Comparison of ENCODE assay signal across 8 cellular contexts in the genomic region with DNA sequence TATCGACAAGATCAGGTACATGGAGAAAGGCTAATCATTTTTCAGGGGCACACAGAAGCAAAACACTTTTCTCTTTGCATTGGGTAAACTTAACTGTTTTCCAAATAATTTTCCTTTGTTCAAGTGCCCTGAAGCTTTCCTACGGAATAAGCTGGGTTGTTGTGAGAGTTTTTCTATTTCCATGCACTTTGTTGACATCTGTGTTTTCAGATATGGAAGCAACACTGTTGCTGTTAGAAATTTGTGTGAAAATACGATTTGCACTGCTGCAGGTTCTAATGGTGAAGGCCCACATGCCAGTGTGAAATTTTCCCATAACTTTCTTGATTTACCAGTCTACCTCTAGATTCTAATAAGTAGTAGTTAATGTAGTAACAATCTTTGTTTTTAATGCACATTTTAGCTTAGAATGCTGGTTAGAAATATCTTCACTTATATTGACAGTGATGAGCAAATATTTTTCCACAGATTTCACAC. TPM values are rescaled to one million over a fixed set of nuclear protein-coding genes. Genes with fewer than 3 reads are reported as not detected.
DNase-seq lines count a peak whose midpoint lies in the region; ATAC-seq and TF ChIP-seq lines count a peak whose summit lies in the region.

No MANE protein-coding gene starts in this region.

- H3K9me3 Mint-ChIP-seq in neural progenitor cell, result no peaks in the 10 kb centered on the region

- H3K9ac ChIP-seq in NT2/D1 (ENCODE audit: insufficient read length, low read depth) (peak overlapping the region; percentile 68), endocrine pancreas (ENCODE audit: control insufficient read depth, insufficient read depth, low read length) (no peak overlapping the region), neural progenitor cell (peak overlapping the region; percentile 81)

- H3K27me3 Mint-ChIP-seq in neural progenitor cell (ENCODE audit: insufficient read depth, low read depth), result no peaks in the 10 kb centered on the region

- H3K4me2 ChIP-seq in neural progenitor cell, result peak overlapping the region; percentile 97

- H3K27me3 ChIP-seq in BE2C (no peaks in the 10 kb centered on the region), NT2/D1 (ENCODE audit: insufficient read depth, insufficient read length) (no peaks in the 10 kb centered on the region), endocrine pancreas (ENCODE audit: control insufficient read depth, insufficient read depth, low read length) (no peaks in the 10 kb centered on the region), neural progenitor cell (no peaks in the 10 kb centered on the region)

- H3K4me3 Mint-ChIP-seq in neural progenitor cell, result peak overlapping the region; percentile 99

- H3K27ac Mint-ChIP-seq in neural progenitor cell, result peak overlapping the region; percentile 100

- TF ChIP-seq CTCF in BE2C (IDR thresholded peaks at IDR 0.05; ENCODE audit: low read depth, low read length) (no peak), neural progenitor cell (IDR thresholded peaks at IDR 0.05) (no peak)

- H3K79me2 ChIP-seq in neural progenitor cell (ENCODE audit: low read depth), result peaks cover 94% of the 10 kb centered on the region

- H3F3A ChIP-seq in neural progenitor cell (ENCODE audit: low read depth), result no peaks in the 10 kb centered on the region

- H3K4me3 ChIP-seq in BE2C (ENCODE audit: low read depth, low read length), result peak overlapping the region; percentile 80
- H3K4me3 ChIP-seq in NT2/D1 (ENCODE audit: insufficient read length, low read depth), result peak overlapping the region; percentile 60
- H3K4me3 ChIP-seq in endocrine pancreas (ENCODE audit: control insufficient read depth, insufficient read depth, low read length), result peak overlapping the region; percentile 83
- peak overlapping the region; percentile 75 for H3K4me3 ChIP-seq in neural progenitor cell

- H3K36me3 ChIP-seq in BE2C (no peaks in the 10 kb centered on the region), NT2/D1 (ENCODE audit: insufficient read depth, insufficient read length, low read length) (peaks cover 15% of the 10 kb centered on the region), endocrine pancreas (ENCODE audit: control insufficient read depth, insufficient read depth, low read length) (no peaks in the 10 kb centered on the region), neural progenitor cell (no peaks in the 10 kb centered on the region)

- no peak for DNase-seq in BE2C
- DNase-seq in NT2/D1 (ENCODE audit: low read depth, low spot score), result no peak
- no peak for DNase-seq in neural progenitor cell (ENCODE audit: low spot score)
- no peak for DNase-seq in stimulated activated CD4-positive, alpha-beta T cell treated with anti-CD3 and anti-CD28 coated beads, Interleukin-12 subunit alpha, Interleukin-12 subunit beta, amount 100 ng/mL, for 4 hours
- no peak for DNase-seq in SIG-M5 treated with dmso at 0.1 percent for 504 hours (lab: John Stamatoyannopoulos, UW; ENCODE audit: unreplicated experiment)
- no peak for DNase-seq in Ammon's horn (ENCODE audit: low spot score)

- H3K9me3 ChIP-seq in BE2C (no peaks in the 10 kb centered on the region), NT2/D1 (ENCODE audit: insufficient read depth, low read length) (no peaks in the 10 kb centered on the region), endocrine pancreas (ENCODE audit: control insufficient read depth, low read length) (no peaks in the 10 kb centered on the region), neural progenitor cell (ENCODE audit: low read depth) (no peaks in the 10 kb centered on the region)

- H3K4me1 Mint-ChIP-seq in neural progenitor cell, result peaks cover 32% of the 10 kb centered on the region

- peaks cover 9% of the 10 kb centered on the region for H4K20me1 ChIP-seq in neural progenitor cell (ENCODE audit: low read depth)

- H3K27ac ChIP-seq in neural progenitor cell, result peak overlapping the region; percentile 68

- H3K4me1 ChIP-seq in BE2C, result no peaks in the 10 kb centered on the region
- no peaks in the 10 kb centered on the region for H3K4me1 ChIP-seq in NT2/D1 (ENCODE audit: insufficient read depth, insufficient read length)
- H3K4me1 ChIP-seq in endocrine pancreas (ENCODE audit: control insufficient read depth, insufficient read depth, low read length), result peaks cover 25% of the 10 kb centered on the region
- H3K4me1 ChIP-seq in neural progenitor cell, result peaks cover 17% of the 10 kb centered on the region

- H3K36me3 Mint-ChIP-seq in neural progenitor cell, result peaks cover 6% of the 10 kb centered on the region

- no peak for ATAC-seq in HG03378 (IDR thresholded peaks at IDR 0.05; ENCODE audit: unreplicated experiment)

- H2AFZ ChIP-seq in neural progenitor cell (replicated peaks), result peak overlapping the region; percentile 98

RNA-seq across cellular contexts. Expression of a gene that starts 18.3 kb away (rescaled TPM):
- polyA plus RNA-seq in BE2C (2012; ENCODE audit: insufficient read depth, insufficient read length, low read depth), result 88.4 TPM
- 38.0 and 61.3 TPM in 2 replicates for total RNA-seq in neural progenitor cell (ENCODE audit: low replicate concordance)

RNA-seq across cellular contexts. Expression of a gene that starts 44.4 kb away (rescaled TPM):
- 47.8 TPM for polyA plus RNA-seq in BE2C (2012; ENCODE audit: insufficient read depth, insufficient read length, low read depth)
- total RNA-seq in neural progenitor cell (ENCODE audit: low replicate concordance), result 17.2 and 27.1 TPM in 2 replicates
